9 cellular contexts compared by ENCODE assay signal in the genomic region with DNA sequence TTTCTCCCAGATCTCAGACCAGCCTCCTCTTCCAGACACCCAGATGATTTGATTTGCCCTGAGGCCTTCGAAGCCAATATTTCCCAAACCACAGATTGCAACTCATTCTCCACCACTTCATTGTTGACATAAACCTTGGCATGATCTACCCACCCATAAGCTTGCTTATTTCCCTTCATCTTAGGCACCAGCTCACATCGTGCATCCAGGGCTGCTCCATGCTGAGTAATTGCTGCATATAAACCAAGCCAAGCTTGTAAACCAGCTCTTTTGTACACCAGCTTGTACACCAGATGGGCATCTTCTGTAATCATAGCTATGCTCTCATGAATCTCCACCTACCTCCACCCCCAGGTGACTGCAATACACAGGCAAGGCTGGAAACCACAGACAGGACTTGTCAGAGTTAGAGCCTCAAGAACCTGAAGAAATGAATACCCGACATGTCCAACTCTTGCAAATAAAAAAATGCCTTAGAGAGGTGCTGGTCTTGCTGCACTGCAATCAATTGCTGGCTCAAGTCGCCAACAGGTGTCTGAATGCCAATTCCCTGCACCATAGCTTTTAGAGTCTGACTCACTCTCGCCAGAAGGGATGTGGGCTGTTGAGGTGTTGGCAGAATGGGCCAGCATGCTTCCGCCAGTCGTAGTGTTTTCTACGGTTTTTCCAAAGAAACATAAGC. TPM values are rescaled to one million over a fixed set of nuclear protein-coding genes. Genes with fewer than 3 reads are reported as not detected.
DNase-seq lines count a peak whose midpoint lies in the region; ATAC-seq and TF ChIP-seq lines count a peak whose summit lies in the region.
"Had no signal": no experiment of that assay in that cellular context is flagged by ENCODE, and none has a peak within 500 bp of the region (broad histone marks: within the 10 kb centered on the region; RNA-seq: fewer than 3 reads in every experiment).

No MANE protein-coding gene starts in this region.

- no peak for TF ChIP-seq CTCF in fibroblast of the aortic adventitia (IDR thresholded peaks at IDR 0.05; ENCODE audit: insufficient read depth, low read length)

- no peak for ATAC-seq in HG03196 (IDR thresholded peaks at IDR 0.05; ENCODE audit: unreplicated experiment)
- ATAC-seq in GM21447 (IDR thresholded peaks at IDR 0.05; ENCODE audit: unreplicated experiment), result no peak

- DNase-seq in Ammon's horn (ENCODE audit: low spot score), result peak; percentile 81
- peak; percentile 22 for DNase-seq in NCI-H2227 (lab: John Stamatoyannopoulos, UW; ENCODE audit: unreplicated experiment)
- peak; percentile 56 to 63 for DNase-seq in activated T-cell treated with anti-CD3 and anti-CD28 coated beads, Interleukin-2, amount 50 U/mL, for 48 hours
- peak; percentile 15 for DNase-seq in fibroblast of the aortic adventitia (ENCODE audit: low read depth)
- DNase-seq in kidney glomerular epithelial cell (lab: John Stamatoyannopoulos, UW), result no peak
- DNase-seq in NCI-H128 (lab: John Stamatoyannopoulos, UW; ENCODE audit: unreplicated experiment), result no peak
- DNase-seq: SK-N-SH had no signal

- no peak overlapping the region for H3K4me3 ChIP-seq in fibroblast of the aortic adventitia (ENCODE audit: low read depth, low read length)

RNA-seq across cellular contexts. Expression of a gene that starts 31.5 kb away (rescaled TPM):
- 0.33 and 1.6 TPM in 2 replicates for total RNA-seq in fibroblast of the aortic adventitia (ENCODE audit: low replicate concordance)

RNA-seq across cellular contexts. Expression of a gene that starts 56.0 kb away (rescaled TPM):
- 3,849 and 4,291 TPM in 2 replicates for total RNA-seq in fibroblast of the aortic adventitia (ENCODE audit: low replicate concordance)

Comparison
In these comparisons a context has a peak if more than half of its experiments do, and no peak if none do; other contexts are left out.
1. DNase-seq: peak in Ammon's horn (single experiment), NCI-H2227 (single experiment), activated T-cell treated with anti-CD3 and anti-CD28 coated beads, Interleukin-2, amount 50 U/mL, for 48 hours (2 of 2) and fibroblast of the aortic adventitia (single experiment); none in kidney glomerular epithelial cell (single experiment) and NCI-H128 (single experiment).